In genomic region chr9:133258061-133259015, GRCh38 we compare ENCODE assay signal across 1 cellular context.
TF ChIP-seq lines count a peak whose summit lies in the region.

No MANE protein-coding gene starts in this region.

TF ChIP-seq in H1, 55 proteins besides CTCF, POLR2A, EP300 and RAD21 (continued from another document):
- TF ChIP-seq HDAC2 (IDR thresholded peaks at IDR 0.05; ENCODE audit: borderline replicate concordance in 1 of 2, low read depth in 2 of 2, low read length in 2 of 2) (no peak), MAX (IDR thresholded peaks at IDR 0.05) (no peak), TAF1 (IDR thresholded peaks at IDR 0.05; ENCODE audit: low read depth, low read length) (no peak)
